ENCODE assay signal across 22 cellular contexts in genomic region chr6:168413856-168414255, GRCh38. TPM values are rescaled to one million over a fixed set of nuclear protein-coding genes. Genes with fewer than 3 reads are reported as not detected.
"Had no signal": no experiment of that assay in that cellular context is flagged by ENCODE, and none has a peak within 500 bp of the region (broad histone marks: within the 10 kb centered on the region; RNA-seq: fewer than 3 reads in every experiment).

No MANE protein-coding gene starts in this region.

- DNase-seq: caudate nucleus; erythroblast; foreskin keratinocyte; hippocampal formation; lower lobe of right lung; natural killer cell; nucleus accumbens; pancreas; right cardiac atrium; small intestine; stimulated activated CD4-positive, alpha-beta T cell treated with anti-CD3 and anti-CD28 coated beads, Interleukin-2, amount 100 ng/mL, for 48 hours; stimulated activated naive CD8-positive, alpha-beta T cell treated with anti-CD3 and anti-CD28 coated beads, Interleukin-15, Interleukin-2, amounts not matched to agents 100 U/mL and 50 U/mL, for 24 hours had no signal

- H3K27ac ChIP-seq: foreskin keratinocyte, lower lobe of right lung, neural progenitor cell, pancreas, suprapubic skin had no signal

- H3K4me3 Mint-ChIP-seq: dendritic cell treated with granulocyte-macrophage colony-stimulating factor and Interleukin-4, amounts not matched to agents 40 ng/mL and 50 ng/mL, for 4 days; memory B cell; mesothelial cell of epicardium; natural killer cell; neural progenitor cell had no signal

- H3K27ac Mint-ChIP-seq: dendritic cell treated with granulocyte-macrophage colony-stimulating factor and Interleukin-4, amounts not matched to agents 40 ng/mL and 50 ng/mL, for 4 days; memory B cell; natural killer cell; neural progenitor cell; progenitor cell of endocrine pancreas had no signal

- H3K4me1 Mint-ChIP-seq: memory B cell, natural killer cell had no signal

- H3K4me1 ChIP-seq: foreskin keratinocyte, neural progenitor cell, pancreas had no signal

- H3K36me3 Mint-ChIP-seq: memory B cell, mesothelial cell of epicardium, natural killer cell, neural progenitor cell had no signal

- H3K9me3 ChIP-seq: lower lobe of right lung, pancreas, suprapubic skin, tibial nerve had no signal

- H3K9me3 Mint-ChIP-seq: memory B cell, mesothelial cell of epicardium, natural killer cell, neural progenitor cell had no signal

- H3K27me3 Mint-ChIP-seq: dendritic cell treated with granulocyte-macrophage colony-stimulating factor and Interleukin-4, amounts not matched to agents 40 ng/mL and 50 ng/mL, for 4 days; memory B cell had no signal

- H3K36me3 ChIP-seq: lower lobe of right lung, neural progenitor cell, pancreas, suprapubic skin, tibial nerve had no signal

- ATAC-seq: foreskin keratinocyte; left lobe of liver; lower lobe of right lung; natural killer cell; right cardiac atrium; stimulated activated naive CD8-positive, alpha-beta T cell treated with anti-CD3 and anti-CD28 coated beads, Interleukin-15, Interleukin-2, amounts not matched to agents 100 U/mL and 50 U/mL, for 24 hours had no signal

- H3K4me3 ChIP-seq: lower lobe of right lung, neural progenitor cell, pancreas, suprapubic skin, tibial nerve had no signal

- H3K27me3 ChIP-seq: foreskin keratinocyte, neural progenitor cell, pancreas, suprapubic skin, tibial nerve had no signal

RNA-seq across cellular contexts. Expression of gene SMOC2, which starts 27.1 kb away (rescaled TPM):
- total RNA-seq: endothelial cell of umbilical vein, myocyte, natural killer cell had no signal
- polyA plus RNA-seq: endothelial cell of umbilical vein had no signal
